In the genomic region with DNA sequence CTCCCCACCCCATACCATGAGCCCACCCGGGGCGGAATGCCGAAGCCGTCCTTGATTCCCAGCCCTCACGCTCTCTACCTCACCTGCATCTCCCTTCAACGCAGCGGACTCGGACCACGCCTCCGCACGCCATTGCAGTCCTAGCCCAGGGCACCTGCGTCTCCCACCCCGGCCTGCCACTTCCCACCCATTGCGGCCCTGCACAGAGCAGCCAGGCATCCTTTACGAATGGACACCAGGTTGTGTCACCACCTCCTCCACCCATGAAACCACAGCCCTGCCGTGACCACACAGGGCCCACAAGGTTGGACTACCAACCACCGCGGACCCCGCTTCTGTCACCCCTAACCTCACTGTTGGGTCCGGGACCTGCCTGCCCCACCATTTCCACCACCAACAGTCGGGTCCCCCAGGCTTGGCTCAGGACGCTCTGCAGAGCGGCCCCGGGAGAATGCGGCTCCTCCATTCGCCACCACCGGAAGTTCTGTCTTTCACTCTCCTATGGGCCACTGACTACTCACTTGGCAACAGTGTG, we compare ENCODE assay signal across 23 cellular contexts.
A peak's percentile ranks its signal among the peaks of the same experiment; 100 is the strongest.
DNase-seq lines count a peak whose midpoint lies in the region; ATAC-seq and TF ChIP-seq lines count a peak whose summit lies in the region.
"Had no signal": no experiment of that assay in that cellular context is flagged by ENCODE, and none has a peak within 500 bp of the region (broad histone marks: within the 10 kb centered on the region; RNA-seq: fewer than 3 reads in every experiment).

No MANE protein-coding gene starts in this region.

- peak overlapping the region in 6 of 8 donors; percentile 47 to 69 (median 60) for H3K27ac ChIP-seq in spleen
- no peak overlapping the region for H3K27ac ChIP-seq in CD4-positive, alpha-beta memory T cell (ENCODE audit: low read depth, low read length)
- H3K27ac ChIP-seq: neutrophil, Peyer's patch, psoas muscle had no signal

- H3K4me1 ChIP-seq in spleen, result peaks cover 0 to 21% (median 7%) of the 10 kb centered on the region in 6 donors
- no peaks in the 10 kb centered on the region for H3K4me1 ChIP-seq in CD4-positive, alpha-beta memory T cell (ENCODE audit: insufficient read depth, low read length)
- H3K4me1 ChIP-seq: Caco-2, Peyer's patch had no signal

- in situ Hi-C loops in ACHN (cut with HindIII; ENCODE audit: low pct_ligation_motif_present, low pct_unique_long_range_greater_than_20kb, low sequenced_read_pairs), result no loop called here

- H3K4me1 Mint-ChIP-seq in activated naive CD4-positive, alpha-beta T cell treated with anti-CD3 and anti-CD28 coated beads, Interleukin-2, amount 10 ng/mL, durations not matched to agents 7 days and 5 days, result no peaks in the 10 kb centered on the region
- no peaks in the 10 kb centered on the region for H3K4me1 Mint-ChIP-seq in activated T-helper 17 cell treated with anti-CD3 and anti-CD28 coated beads, Interleukin-2, amount 50 U/mL, for 72 hours
- H3K4me1 Mint-ChIP-seq in immature natural killer cell, result peaks cover 16 to 22% of the 10 kb centered on the region in 2 donors
- peaks cover 0 to 7% (median under 1%) of the 10 kb centered on the region in 4 donors for H3K4me1 Mint-ChIP-seq in CD4-positive, alpha-beta memory T cell

- H3K36me3 ChIP-seq in spleen, result peaks cover 0 to 51% (median 2%) of the 10 kb centered on the region in 6 donors
- no peaks in the 10 kb centered on the region for H3K36me3 ChIP-seq in CD4-positive, alpha-beta memory T cell (ENCODE audit: insufficient read depth, low read length)
- H3K36me3 ChIP-seq: Peyer's patch had no signal

- ATAC-seq in activated T-helper 17 cell treated with anti-CD3 and anti-CD28 coated beads, Interleukin-2, amount 50 U/mL, for 72 hours (replicated peaks), result no peak
- ATAC-seq: activated T-cell treated with anti-CD3 and anti-CD28 coated beads, Interleukin-2, amount 50 U/mL, for 4 hours; psoas muscle had no signal

- TF ChIP-seq POLR2A in spleen (IDR thresholded peaks at IDR 0.05), result no peak

- H3K27ac Mint-ChIP-seq in activated naive CD4-positive, alpha-beta T cell treated with anti-CD3 and anti-CD28 coated beads, Interleukin-2, amount 10 ng/mL, durations not matched to agents 7 days and 5 days, result peak overlapping the region; percentile 9
- peak overlapping the region; percentile 41 for H3K27ac Mint-ChIP-seq in activated T-helper 17 cell treated with anti-CD3 and anti-CD28 coated beads, Interleukin-2, amount 50 U/mL, for 72 hours
- H3K27ac Mint-ChIP-seq in immature natural killer cell, result peak overlapping the region in 3 of 6 donors; percentile 56 to 87 (median 71)
- peak overlapping the region in 3 of 7 donors; percentile 42 to 79 (median 44) for H3K27ac Mint-ChIP-seq in CD4-positive, alpha-beta memory T cell
- H3K27ac Mint-ChIP-seq: activated naive CD4-positive, alpha-beta T cell treated with anti-CD3 and anti-CD28 coated beads for 36 hours had no signal

- TF ChIP-seq CTCF in spleen (IDR thresholded peaks at IDR 0.05 in 8 of 11, conservative IDR thresholded peaks at IDR 0.05 in 3 of 11), result no peak

- DNase-seq in activated naive CD4-positive, alpha-beta T cell treated with anti-CD3 and anti-CD28 coated beads, Interleukin-2, amount 10 ng/mL, durations not matched to agents 7 days and 5 days, result no peak
- DNase-seq in activated naive CD4-positive, alpha-beta T cell treated with Interleukin-2 at 50 U/mL for 16 hours, result no peak
- DNase-seq in immature natural killer cell (no peak), spleen (peak; percentile 67), ACHN (no peak), hepatic stellate cell (ENCODE audit: low spot score) (no peak)
- no peak for DNase-seq in CD4-positive, alpha-beta memory T cell
- DNase-seq: activated CD4-positive, alpha-beta T cell treated with anti-CD3 and anti-CD28 coated beads for 1 hour; activated naive CD4-positive, alpha-beta T cell treated with anti-CD3 and anti-CD28 coated beads for 36 hours; activated T-cell treated with anti-CD3 and anti-CD28 coated beads, Interleukin-2, amount 50 U/mL, for 4 hours; AML-193; Caco-2; cerebellar nuclear complex; DMS79 treated with DMSO at 0.1 percent for 48 hours; Kasumi-1; NCI-H1048; NCI-H187; NCI-H526 treated with DMSO at 0.1 percent for 48 hours; Peyer's patch; substantia nigra had no signal

- no peaks in the 10 kb centered on the region for H3K27me3 Mint-ChIP-seq in activated naive CD4-positive, alpha-beta T cell treated with anti-CD3 and anti-CD28 coated beads, Interleukin-2, amount 10 ng/mL, durations not matched to agents 7 days and 5 days
- no peaks in the 10 kb centered on the region for H3K27me3 Mint-ChIP-seq in activated T-helper 17 cell treated with anti-CD3 and anti-CD28 coated beads, Interleukin-2, amount 50 U/mL, for 72 hours
- H3K27me3 Mint-ChIP-seq in immature natural killer cell (ENCODE audit: low read depth in 3 of 3), result peaks cover 3 to 7% (median 4%) of the 10 kb centered on the region in 3 donors
- no peaks in the 10 kb centered on the region for H3K27me3 Mint-ChIP-seq in CD4-positive, alpha-beta memory T cell

- H3K36me3 Mint-ChIP-seq in activated naive CD4-positive, alpha-beta T cell treated with anti-CD3 and anti-CD28 coated beads, Interleukin-2, amount 10 ng/mL, durations not matched to agents 7 days and 5 days, result no peaks in the 10 kb centered on the region
- H3K36me3 Mint-ChIP-seq in activated T-helper 17 cell treated with anti-CD3 and anti-CD28 coated beads, Interleukin-2, amount 50 U/mL, for 72 hours (ENCODE audit: low read depth), result no peaks in the 10 kb centered on the region
- H3K36me3 Mint-ChIP-seq in immature natural killer cell, result peaks cover 0 to 3% (median 0%) of the 10 kb centered on the region in 3 donors
- H3K36me3 Mint-ChIP-seq in CD4-positive, alpha-beta memory T cell, result no peaks in the 10 kb centered on the region

- no peaks in the 10 kb centered on the region for H3K9me3 Mint-ChIP-seq in activated naive CD4-positive, alpha-beta T cell treated with anti-CD3 and anti-CD28 coated beads, Interleukin-2, amount 10 ng/mL, durations not matched to agents 7 days and 5 days
- no peaks in the 10 kb centered on the region for H3K9me3 Mint-ChIP-seq in activated T-helper 17 cell treated with anti-CD3 and anti-CD28 coated beads, Interleukin-2, amount 50 U/mL, for 72 hours
- H3K9me3 Mint-ChIP-seq in immature natural killer cell, result no peaks in the 10 kb centered on the region
- H3K9me3 Mint-ChIP-seq in CD4-positive, alpha-beta memory T cell, result no peaks in the 10 kb centered on the region
- H3K9me3 Mint-ChIP-seq: activated naive CD4-positive, alpha-beta T cell treated with anti-CD3 and anti-CD28 coated beads for 36 hours; activated T-cell treated with anti-CD3 and anti-CD28 coated beads, Interleukin-2, amount 50 U/mL, for 4 hours had no signal

- H3K9me3 ChIP-seq in spleen, result no peaks in the 10 kb centered on the region
- H3K9me3 ChIP-seq in CD4-positive, alpha-beta memory T cell (ENCODE audit: control insufficient read depth in 1 of 2, low read length in 2 of 2), result no peaks in the 10 kb centered on the region
- H3K9me3 ChIP-seq: Caco-2, neutrophil, Peyer's patch, psoas muscle had no signal

- no peak overlapping the region for H3K4me3 Mint-ChIP-seq in activated naive CD4-positive, alpha-beta T cell treated with anti-CD3 and anti-CD28 coated beads, Interleukin-2, amount 10 ng/mL, durations not matched to agents 7 days and 5 days
- H3K4me3 Mint-ChIP-seq in activated T-helper 17 cell treated with anti-CD3 and anti-CD28 coated beads, Interleukin-2, amount 50 U/mL, for 72 hours, result no peak overlapping the region
- peak overlapping the region in 4 of 5 donors; percentile 23 to 63 (median 53) for H3K4me3 Mint-ChIP-seq in immature natural killer cell
- H3K4me3 Mint-ChIP-seq in CD4-positive, alpha-beta memory T cell, result no peak overlapping the region
- H3K4me3 Mint-ChIP-seq: activated naive CD4-positive, alpha-beta T cell treated with anti-CD3 and anti-CD28 coated beads for 36 hours; activated T-cell treated with anti-CD3 and anti-CD28 coated beads, Interleukin-2, amount 50 U/mL, for 4 hours had no signal

- POLR2A ChIA-PET in CD4-positive, alpha-beta memory T cell (lab: Charles Lee; ENCODE audit: partially characterized antibody), result no interaction called here

- intact Hi-C loops in spleen (cut with DNase I; ENCODE audit: low total_unique reads), result no loop called here
- intact Hi-C loops in CD4-positive, alpha-beta memory T cell (cut with micrococcal nuclease), result no loop called here

- no peaks in the 10 kb centered on the region for H3K27me3 ChIP-seq in spleen (replicated peaks in 1 of 7)
- no peaks in the 10 kb centered on the region for H3K27me3 ChIP-seq in CD4-positive, alpha-beta memory T cell (ENCODE audit: insufficient read depth, low read length)
- H3K27me3 ChIP-seq: neutrophil, Peyer's patch had no signal

- WGBS in spleen, 5 donors, result 93 to 95% (median 95%) methylated on average over 27 of the region's 27 CpGs

- CTCF ChIA-PET in activated naive CD4-positive, alpha-beta T cell treated with anti-CD3 and anti-CD28 coated beads, Interleukin-2, amount 10 ng/mL, durations not matched to agents 7 days and 5 days (lab: Charles Lee), result no interaction called here
- CTCF ChIA-PET in CD4-positive, alpha-beta memory T cell (lab: Charles Lee; ENCODE audit: partially characterized antibody), result no interaction called here

- H3K4me3 ChIP-seq in spleen, result no peak overlapping the region
- no peak overlapping the region for H3K4me3 ChIP-seq in CD4-positive, alpha-beta memory T cell (ENCODE audit: low read length in 2 of 2)
- H3K4me3 ChIP-seq: Peyer's patch, psoas muscle had no signal

Comparison
In these comparisons a context has a peak if more than half of its experiments do, and no peak if none do; other contexts are left out.
1. H3K4me3 Mint-ChIP-seq: peak in immature natural killer cell (4 of 5); none in activated naive CD4-positive, alpha-beta T cell treated with anti-CD3 and anti-CD28 coated beads, Interleukin-2, amount 10 ng/mL, durations not matched to agents 7 days and 5 days (single experiment), activated T-helper 17 cell treated with anti-CD3 and anti-CD28 coated beads, Interleukin-2, amount 50 U/mL, for 72 hours (single experiment) and CD4-positive, alpha-beta memory T cell (0 of 8).